In genomic region chr9:37324261-37324683, GRCh38 we compare ENCODE assay signal across 8 cellular contexts.
A peak's percentile ranks its signal among the peaks of the same experiment; 100 is the strongest.
DNase-seq lines count a peak whose midpoint lies in the region; ATAC-seq and TF ChIP-seq lines count a peak whose summit lies in the region.

No MANE protein-coding gene starts in this region.

- TF ChIP-seq CTCF in brain microvascular endothelial cell (IDR thresholded peaks at IDR 0.05; ENCODE audit: low read depth, low read length, missing control alignments) = no peak
- no peak for TF ChIP-seq CTCF in hepatocyte (IDR thresholded peaks at IDR 0.05; ENCODE audit: poor library complexity)

- DNase-seq in D341Med (ENCODE audit: low spot score) (peak; percentile 31), brain microvascular endothelial cell (peak; percentile 43), left colon (no peak), posterior vena cava (ENCODE audit: low spot score) (no peak), hepatocyte (ENCODE audit: low spot score) (no peak)

- no peaks in the 10 kb centered on the region for H3K9me2 ChIP-seq in hepatocyte (replicated peaks; ENCODE audit: insufficient read depth)

- no peak overlapping the region for H2AFZ ChIP-seq in hepatocyte

- H3K36me3 ChIP-seq in brain microvascular endothelial cell (replicated peaks) = no peaks in the 10 kb centered on the region
- H3K36me3 ChIP-seq in hepatocyte (replicated peaks; ENCODE audit: insufficient read depth, low read depth) = no peaks in the 10 kb centered on the region

- peaks cover 4% of the 10 kb centered on the region for H4K20me1 ChIP-seq in hepatocyte (ENCODE audit: insufficient read depth, poor library complexity, severe bottlenecking)

- H3K4me1 ChIP-seq in hepatocyte (ENCODE audit: insufficient read depth) = peaks cover 5% of the 10 kb centered on the region

- peak; percentile 59 for ATAC-seq in GM19372 (IDR thresholded peaks at IDR 0.05; ENCODE audit: low read depth, unreplicated experiment)
- peak; percentile 55 for ATAC-seq in HG03378 (IDR thresholded peaks at IDR 0.05; ENCODE audit: unreplicated experiment)
- ATAC-seq in left colon = no peak
- ATAC-seq in HG02588 (IDR thresholded peaks at IDR 0.05; ENCODE audit: unreplicated experiment) = no peak

- in situ Hi-C loops in brain microvascular endothelial cell (cut with HindIII; ENCODE audit: low pct_ligation_motif_present, low sequenced_read_pairs) = no loop called here

- H3K27ac ChIP-seq in brain microvascular endothelial cell (no peak overlapping the region), hepatocyte (no peak overlapping the region)

- no peak overlapping the region for H3K4me2 ChIP-seq in hepatocyte

- WGBS in hepatocyte (ENCODE audit: low lambda C conversion rate, missing lambda C conversion rate) = 75% methylated on average over 7 of the region's 7 CpGs

- no peaks in the 10 kb centered on the region for H3K9me3 ChIP-seq in hepatocyte (ENCODE audit: low read depth)

- no peaks in the 10 kb centered on the region for H3K79me2 ChIP-seq in hepatocyte

- intact Hi-C loops in left colon (cut with DNase I, micrococcal nuclease) (no loop called here), posterior vena cava (cut with DNase I) (no loop called here)

- H3K4me3 ChIP-seq in brain microvascular endothelial cell (ENCODE audit: low read depth, low read length) (no peak overlapping the region), hepatocyte (no peak overlapping the region)

- H3K27me3 ChIP-seq in brain microvascular endothelial cell (replicated peaks) (no peaks in the 10 kb centered on the region), hepatocyte (no peaks in the 10 kb centered on the region)

Comparison
In these comparisons a context has a peak if more than half of its experiments do, and no peak if none do; other contexts are left out.
1. DNase-seq: peak in D341Med (single experiment) and brain microvascular endothelial cell (single experiment); none in left colon (0 of 2), posterior vena cava (single experiment) and hepatocyte (single experiment).
2. ATAC-seq: peak in GM19372 (single experiment) and HG03378 (single experiment); none in left colon (single experiment) and HG02588 (single experiment).